In genomic region chr2:200962821-200963128, GRCh38 we compare ENCODE assay signal across 3 cellular contexts.
TF ChIP-seq lines count a peak whose summit lies in the region.

No MANE protein-coding gene starts in this region.

TF ChIP-seq in K562, 482 proteins besides CTCF, POLR2A, EP300 and RAD21:
- TF ChIP-seq TCF15 (CRISPR knock-in tag; IDR thresholded peaks at IDR 0.05) (no peak), CUX1 (CRISPR knock-in tag; IDR thresholded peaks at IDR 0.05) (no peak), SIN3A (IDR thresholded peaks at IDR 0.05; ENCODE audit: borderline replicate concordance in 2 of 2, control insufficient read depth in 1 of 2, low read depth in 2 of 2, low read length in 2 of 2) (0 out of 4 replicates have a peak, but pooled peaks of 1 of the 2 experiments have one; percentile 1), ETV1 (tag; conservative IDR thresholded peaks at IDR 0.05; ENCODE audit: low read depth) (no peak), ATF4 (CRISPR knock-in tag; IDR thresholded peaks at IDR 0.05) (0 out of 2 replicates have a peak, but pooled peaks have one; percentile 19)

TF ChIP-seq in HepG2, 621 proteins besides CTCF, POLR2A, EP300 and RAD21 (continues in another document):
- TF ChIP-seq AKAP8 (CRISPR knock-in tag; IDR thresholded peaks at IDR 0.05) (no peak), HMG20B (CRISPR knock-in tag; conservative IDR thresholded peaks at IDR 0.05) (no peak), PTBP1 (IDR thresholded peaks at IDR 0.05; ENCODE audit: low read depth, low read length, poor library complexity, severe bottlenecking) (no peak), SAP130 (CRISPR knock-in tag; IDR thresholded peaks at IDR 0.05; ENCODE audit: low read depth) (no peak), ZNF713 (CRISPR knock-in tag; IDR thresholded peaks at IDR 0.05) (no peak), NCOR1 (IDR thresholded peaks at IDR 0.05; ENCODE audit: borderline replicate concordance, low read length) (no peak), NR2F6 (IDR thresholded peaks at IDR 0.05) (no peak), NR2F6 (CRISPR knock-in tag; IDR thresholded peaks at IDR 0.05) (no peak), RNF2 (conservative IDR thresholded peaks at IDR 0.05; ENCODE audit: low read depth) (no peak), ZNF225 (CRISPR knock-in tag; IDR thresholded peaks at IDR 0.05) (no peak), ZFP36L2 (CRISPR knock-in tag; IDR thresholded peaks at IDR 0.05) (0 out of 2 replicates have a peak, but pooled peaks have one; percentile 29), RERE (CRISPR knock-in tag; IDR thresholded peaks at IDR 0.05; ENCODE audit: low read depth) (0 out of 2 replicates have a peak, but pooled peaks have one; percentile 26), RBAK (CRISPR knock-in tag; IDR thresholded peaks at IDR 0.05) (no peak), NONO (IDR thresholded peaks at IDR 0.05) (no peak), NONO (CRISPR knock-in tag; conservative IDR thresholded peaks at IDR 0.05) (no peak), AHR (CRISPR knock-in tag; IDR thresholded peaks at IDR 0.05) (no peak), KDM2A (CRISPR knock-in tag; IDR thresholded peaks at IDR 0.05; ENCODE audit: borderline replicate concordance, low read depth) (no peak), PRDM10 (CRISPR knock-in tag; IDR thresholded peaks at IDR 0.05; ENCODE audit: low read depth) (no peak), CEBPG (CRISPR knock-in tag; IDR thresholded peaks at IDR 0.05) (no peak), ZBTB46 (CRISPR knock-in tag; IDR thresholded peaks at IDR 0.05; ENCODE audit: borderline replicate concordance) (no peak)

TF ChIP-seq in HEK293T, 16 proteins besides CTCF, POLR2A, EP300 and RAD21:
- TF ChIP-seq FOXK2 (IDR thresholded peaks at IDR 0.05) (no peak), ZNF384 (IDR thresholded peaks at IDR 0.05) (no peak), SUZ12 (IDR thresholded peaks at IDR 0.05) (no peak), TARDBP (IDR thresholded peaks at IDR 0.05) (no peak), FOXM1 (IDR thresholded peaks at IDR 0.05; ENCODE audit: borderline replicate concordance) (no peak), FOXA1 (IDR thresholded peaks at IDR 0.05) (no peak), CTBP1 (IDR thresholded peaks at IDR 0.05; ENCODE audit: borderline replicate concordance) (no peak), LEF1 (IDR thresholded peaks at IDR 0.05; ENCODE audit: borderline replicate concordance) (no peak), ARNT (IDR thresholded peaks at IDR 0.05) (no peak), ELF4 (IDR thresholded peaks at IDR 0.05) (no peak), NFRKB (IDR thresholded peaks at IDR 0.05) (no peak), SP1 (IDR thresholded peaks at IDR 0.05) (no peak)
